Comparison of ENCODE assay signal across 29 cellular contexts in genomic region chr5:169328401-169328800, GRCh38. TPM values are rescaled to one million over a fixed set of nuclear protein-coding genes. Genes with fewer than 3 reads are reported as not detected.
"Had no signal": no experiment of that assay in that cellular context is flagged by ENCODE, and none has a peak within 500 bp of the region (broad histone marks: within the 10 kb centered on the region; RNA-seq: fewer than 3 reads in every experiment).

No MANE protein-coding gene starts in this region.

- H3K4me3 ChIP-seq: ascending aorta, cardiac muscle cell had no signal

- DNase-seq: activated B cell treated with CpG ODN at 0.5 μM for 24 hours; activated CD4-positive, alpha-beta memory T cell treated with anti-CD3 and anti-CD28 coated beads for 36 hours; activated CD4-positive, alpha-beta T cell treated with anti-CD3 and anti-CD28 coated beads for 4 hours; activated CD4-positive, alpha-beta T cell treated with anti-CD3 and anti-CD28 coated beads, Interleukin-2, amount 10 ng/mL, durations not matched to agents 24 days and 14 days; activated CD4-positive, alpha-beta T cell treated with anti-CD3 and anti-CD28 coated beads, Interleukin-2, amount 50 U/mL, for 1 hour; activated CD4-positive, alpha-beta T cell treated with anti-CD3 and anti-CD28 coated beads, Interleukin-2, amount 50 U/mL, for 4 hours; activated CD4-positive, CD25-positive, alpha-beta regulatory T cell treated with anti-CD3 and anti-CD28 coated beads, Interleukin-2, amount 50 U/mL, for 72 hours; activated CD8-positive, alpha-beta memory T cell treated with anti-CD3 and anti-CD28 coated beads, Interleukin-2, amount 50 U/mL, for 4 hours; activated CD8-positive, alpha-beta T cell treated with anti-CD3 and anti-CD28 coated beads for 36 hours; activated effector memory CD4-positive, alpha-beta T cell treated with Interleukin-2 at 50 U/mL for 16 hours; activated gamma-delta T cell; activated naive CD4-positive, alpha-beta T cell treated with anti-CD3 and anti-CD28 coated beads, Interleukin-2, amount 10 ng/mL, durations not matched to agents 7 days and 5 days; activated naive CD4-positive, alpha-beta T cell treated with Interleukin-2 at 50 U/mL for 16 hours; activated naive CD8-positive, alpha-beta T cell treated with anti-CD3 and anti-CD28 coated beads, Interleukin-2, amount 10 ng/mL, durations not matched to agents 7 days and 5 days; activated naive CD8-positive, alpha-beta T cell treated with anti-CD3 and anti-CD28 coated beads, Interleukin-2, amount 50 U/mL, for 24 hours; activated T-cell treated with anti-CD3 and anti-CD28 coated beads for 4 hours; activated T-cell treated with anti-CD3 and anti-CD28 coated beads, Interleukin-2, amount 50 U/mL, for 1 hour; activated T-cell treated with anti-CD3 and anti-CD28 coated beads, Interleukin-2, amount 50 U/mL, for 48 hours; amygdala; anterior cingulate cortex; caudate nucleus; cerebellar nuclear complex; T-helper 2 cell; T-helper 9 cell had no signal

- FAIRE-seq: bronchial epithelial cell, TTC549 had no signal

- H3K27me3 ChIP-seq: ascending aorta had no signal

- H3K9me3 ChIP-seq: ascending aorta had no signal

- ATAC-seq: activated CD8-positive, alpha-beta T cell treated with anti-CD3 and anti-CD28 coated beads for 36 hours; activated naive CD8-positive, alpha-beta T cell treated with anti-CD3 and anti-CD28 coated beads, Interleukin-2, amount 50 U/mL, for 24 hours had no signal

- H3K36me3 ChIP-seq: ascending aorta, cardiac muscle cell had no signal

- H3K27ac ChIP-seq: ascending aorta, cardiac muscle cell, VCaP had no signal

- H3K4me1 ChIP-seq: ascending aorta had no signal

RNA-seq across cellular contexts. Expression of gene SLIT3, which starts 27.5 kb away (rescaled TPM):
- total RNA-seq: activated B cell treated with CpG ODN at 0.5 μM for 24 hours; activated naive CD8-positive, alpha-beta T cell treated with anti-CD3 and anti-CD28 coated beads, Interleukin-2, amount 10 ng/mL, durations not matched to agents 7 days and 5 days had no signal
